Comparison of ENCODE assay signal across 3 cellular contexts in genomic region chr4:8779371-8779988, GRCh38.
TF ChIP-seq lines count a peak whose summit lies in the region.

No MANE protein-coding gene starts in this region.

TF ChIP-seq in HEK293T, 16 proteins besides CTCF, POLR2A, EP300 and RAD21:
- TF ChIP-seq BHLHE40 (IDR thresholded peaks at IDR 0.05; ENCODE audit: borderline replicate concordance) (no peak), L3MBTL2 (conservative IDR thresholded peaks at IDR 0.05) (peak; percentile 43; the same call in 1 of the 2 replicates), PKNOX1 (IDR thresholded peaks at IDR 0.05) (peak; percentile 88)

TF ChIP-seq in IMR-90, 13 proteins besides CTCF, POLR2A, EP300 and RAD21:
- no peak for TF ChIP-seq SMC3 (IDR thresholded peaks at IDR 0.05; ENCODE audit: low read depth, low read length)
- TF ChIP-seq RFX5 (IDR thresholded peaks at IDR 0.05; ENCODE audit: low read depth, low read length): no peak
- TF ChIP-seq CHD1 (IDR thresholded peaks at IDR 0.05; ENCODE audit: low read depth, low read length): no peak
- no peak for TF ChIP-seq USF2 (IDR thresholded peaks at IDR 0.05; ENCODE audit: low read depth, low read length)
- TF ChIP-seq MXI1 (IDR thresholded peaks at IDR 0.05; ENCODE audit: borderline replicate concordance, low read depth, low read length): no peak
- no peak for TF ChIP-seq CEBPB (IDR thresholded peaks at IDR 0.05; ENCODE audit: low read depth, low read length)
- TF ChIP-seq MAFK (IDR thresholded peaks at IDR 0.05; ENCODE audit: low read depth, low read length): no peak
- no peak for TF ChIP-seq FOS (IDR thresholded peaks at IDR 0.05; ENCODE audit: low read depth, low read length)
- TF ChIP-seq RCOR1 (IDR thresholded peaks at IDR 0.05; ENCODE audit: insufficient replicate concordance, low read length): no peak
- no peak for TF ChIP-seq BHLHE40 (IDR thresholded peaks at IDR 0.05; ENCODE audit: low read depth, low read length)
- TF ChIP-seq ELK1 (IDR thresholded peaks at IDR 0.05; ENCODE audit: borderline replicate concordance, low read depth, low read length): no peak
- no peak for TF ChIP-seq NFE2L2 (IDR thresholded peaks at IDR 0.05; ENCODE audit: low read depth, low read length)
- TF ChIP-seq MAZ (IDR thresholded peaks at IDR 0.05; ENCODE audit: borderline replicate concordance, low read depth, low read length): no peak

TF ChIP-seq in H1, 55 proteins besides CTCF, POLR2A, EP300 and RAD21:
- TF ChIP-seq MAFK (IDR thresholded peaks at IDR 0.05; ENCODE audit: low read depth, low read length) (no peak), JUND (IDR thresholded peaks at IDR 0.05; ENCODE audit: low read length) (no peak), TBP (IDR thresholded peaks at IDR 0.05; ENCODE audit: low read depth, low read length) (no peak), CHD1 (IDR thresholded peaks at IDR 0.05; ENCODE audit: low read depth, low read length) (no peak), RFX5 (IDR thresholded peaks at IDR 0.05; ENCODE audit: borderline replicate concordance, low read depth, low read length) (no peak), SIRT6 (IDR thresholded peaks at IDR 0.05; ENCODE audit: low read length) (no peak), HDAC2 (IDR thresholded peaks at IDR 0.05; ENCODE audit: borderline replicate concordance in 1 of 2, low read depth in 2 of 2, low read length in 2 of 2) (no peak), SAP30 (IDR thresholded peaks at IDR 0.05; ENCODE audit: insufficient read depth, insufficient replicate concordance, low read length) (no peak), SP1 (IDR thresholded peaks at IDR 0.05; ENCODE audit: low read depth, low read length) (no peak), CREB1 (IDR thresholded peaks at IDR 0.05) (no peak), GABPA (IDR thresholded peaks at IDR 0.05; ENCODE audit: borderline replicate concordance, insufficient read depth, low read length) (no peak)
